ENCODE assay signal across 12 cellular contexts in the genomic region with DNA sequence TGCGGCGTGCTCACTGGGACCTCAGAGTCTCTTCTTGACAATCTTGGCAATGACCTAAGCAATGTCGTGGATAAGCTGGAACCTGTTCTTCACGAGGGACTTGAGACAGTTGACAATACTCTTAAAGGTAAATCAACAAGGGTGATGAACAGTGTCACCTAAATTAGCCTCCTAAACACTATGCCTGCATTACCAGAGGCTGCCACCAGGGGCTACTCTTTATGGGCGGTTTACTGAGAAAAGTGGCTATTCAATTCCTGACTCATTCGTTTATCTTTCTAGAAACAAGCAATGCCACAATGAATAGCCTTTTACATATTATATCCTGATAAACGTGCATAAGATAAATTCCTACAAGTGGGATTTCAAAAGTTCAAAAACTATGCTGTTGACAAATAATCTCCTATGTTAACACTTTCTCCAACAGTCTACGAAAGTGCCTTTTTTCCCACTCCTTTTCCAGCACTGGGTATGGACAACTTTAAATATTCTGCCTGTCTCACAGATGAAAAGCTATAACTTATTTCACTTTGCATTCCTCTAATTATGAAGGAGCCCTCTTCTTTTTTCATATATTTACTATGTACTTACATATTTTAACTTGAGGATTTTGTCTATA. TPM values are rescaled to one million over a fixed set of nuclear protein-coding genes. Genes with fewer than 3 reads are reported as not detected.
DNase-seq lines count a peak whose midpoint lies in the region; ATAC-seq and TF ChIP-seq lines count a peak whose summit lies in the region.
"Had no signal": no experiment of that assay in that cellular context is flagged by ENCODE, and none has a peak within 500 bp of the region (broad histone marks: within the 10 kb centered on the region; RNA-seq: fewer than 3 reads in every experiment).

No MANE protein-coding gene starts in this region.

- no peak overlapping the region for H2AFZ ChIP-seq in PC-9

- CTCF ChIA-PET in PC-9 (lab: Charles Lee) = no interaction called here

- DNase-seq in cardiac muscle cell (ENCODE audit: low read depth in 1 of 2, low spot score in 1 of 2) (no peak), left cardiac atrium (no peak), PC-9 (no peak), fibroblast of the aortic adventitia (ENCODE audit: low read depth) (no peak), foreskin melanocyte (no peak)
- DNase-seq in stimulated activated CD8-positive, alpha-beta memory T cell treated with anti-CD3 and anti-CD28 coated beads, Interleukin-4, amount 100 ng/mL, for 48 hours = peak; percentile 73
- no peak for DNase-seq in stimulated activated naive CD4-positive, alpha-beta T cell treated with Interleukin-2 at 50 U/mL for 16 hours (lab: John Stamatoyannopoulos, UW)
- DNase-seq: activated B cell treated with CpG ODN at 0.5 μM for 24 hours, GDM1, NCI-H2029 treated with DMSO at 0.1 percent for 48 hours, nucleus accumbens had no signal

- H3K4me1 ChIP-seq in cardiac muscle cell (ENCODE audit: low read depth) = no peaks in the 10 kb centered on the region
- H3K4me1 ChIP-seq in PC-9 (replicated peaks; ENCODE audit: insufficient read depth) = no peaks in the 10 kb centered on the region

- H3K27ac ChIP-seq in cardiac muscle cell = no peak overlapping the region
- no peak overlapping the region for H3K27ac ChIP-seq in PC-9

- H3F3A ChIP-seq in PC-9 (ENCODE audit: insufficient read depth, low read depth) = no peaks in the 10 kb centered on the region

- POLR2A ChIA-PET in PC-9 (lab: Charles Lee; ENCODE audit: unreplicated experiment) = no interaction called here

- no peaks in the 10 kb centered on the region for H4K20me1 ChIP-seq in PC-9 (ENCODE audit: insufficient read depth)

- H3K4me3 ChIP-seq in cardiac muscle cell (no peak overlapping the region), PC-9 (no peak overlapping the region), fibroblast of the aortic adventitia (ENCODE audit: low read depth, low read length) (no peak overlapping the region)

- peak; percentile 33 for TF ChIP-seq CTCF in cardiac muscle cell (IDR thresholded peaks at IDR 0.05; ENCODE audit: low read depth, low read length)
- TF ChIP-seq CTCF in PC-9 (conservative IDR thresholded peaks at IDR 0.05) = peak; percentile 78
- peak; percentile 49 for TF ChIP-seq CTCF in fibroblast of the aortic adventitia (IDR thresholded peaks at IDR 0.05; ENCODE audit: insufficient read depth, low read length)

- no peaks in the 10 kb centered on the region for H3K27me3 ChIP-seq in cardiac muscle cell
- no peaks in the 10 kb centered on the region; the same call in 1 of the 2 replicates for H3K27me3 ChIP-seq in PC-9 (ENCODE audit: insufficient read depth, low read depth)

- intact Hi-C loops in left cardiac atrium (cut with DNase I) (no loop called here), PC-9 (cut with micrococcal nuclease; ENCODE audit: unreplicated experiment) (no loop called here)

- no TSS peak for BruUV-seq in PC-9 (replicated peaks; lab: Mats Ljungman, UMichigan)

- ATAC-seq in left cardiac atrium (no peak), GM21576 (IDR thresholded peaks at IDR 0.05; ENCODE audit: unreplicated experiment) (no peak)

- no peaks in the 10 kb centered on the region for H3K79me2 ChIP-seq in PC-9 (ENCODE audit: low read depth)

- no peaks in the 10 kb centered on the region for H3K36me3 ChIP-seq in cardiac muscle cell
- no peaks in the 10 kb centered on the region for H3K36me3 ChIP-seq in PC-9 (ENCODE audit: low read depth)

- no peak overlapping the region for H3K4me2 ChIP-seq in PC-9

- H3K9me3 ChIP-seq in cardiac muscle cell (ENCODE audit: low read depth) (no peaks in the 10 kb centered on the region), PC-9 (ENCODE audit: insufficient read depth, low read depth) (no peaks in the 10 kb centered on the region; the same call in 1 of the 2 replicates)

- no peaks in the 10 kb centered on the region for H3K9me2 ChIP-seq in PC-9 (ENCODE audit: insufficient read depth)

RNA-seq across cellular contexts. Expression of gene BPIFA2, which starts 1.3 kb away (rescaled TPM):
- total RNA-seq in cardiac muscle cell = not detected in 2 replicates
- not detected in 2 replicates for polyA plus RNA-seq in cardiac muscle cell
- total RNA-seq in left cardiac atrium = not detected
- not detected in 2 replicates for total RNA-seq in PC-9 (2021)
- not detected in 2 replicates for total RNA-seq in fibroblast of the aortic adventitia (ENCODE audit: low replicate concordance)
- total RNA-seq: activated B cell treated with CpG ODN at 0.5 μM for 24 hours had no signal

RNA-seq across cellular contexts. Expression of gene BPIFA3, which starts 47.9 kb away (rescaled TPM):
- not detected in 2 replicates for total RNA-seq in cardiac muscle cell
- not detected in 2 replicates for polyA plus RNA-seq in cardiac muscle cell
- total RNA-seq in left cardiac atrium = not detected
- not detected in 2 replicates for total RNA-seq in PC-9 (2021)
- total RNA-seq in fibroblast of the aortic adventitia (ENCODE audit: low replicate concordance) = not detected in 2 replicates
- total RNA-seq: activated B cell treated with CpG ODN at 0.5 μM for 24 hours had no signal
